ENCODE assay signal across 22 cellular contexts in the genomic region with DNA sequence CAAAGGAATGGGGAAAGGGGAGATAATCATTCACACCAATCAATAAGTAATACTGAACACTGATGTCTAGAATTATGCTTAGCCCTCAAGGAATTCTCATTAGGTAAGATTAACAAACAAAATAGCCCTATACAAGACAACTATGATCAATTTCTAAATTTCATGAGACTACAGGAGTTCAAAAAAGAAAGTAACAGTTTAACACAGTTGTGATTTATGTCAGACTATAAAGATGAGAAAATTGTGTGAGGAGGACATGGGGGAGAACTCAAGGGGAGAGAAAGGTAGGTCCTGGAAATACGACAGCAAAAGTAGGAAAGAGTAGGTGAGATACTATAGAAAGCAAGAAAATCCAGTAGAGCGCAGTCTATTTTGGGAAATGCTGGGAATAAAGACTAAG. TPM values are rescaled to one million over a fixed set of nuclear protein-coding genes. Genes with fewer than 3 reads are reported as not detected.
DNase-seq lines count a peak whose midpoint lies in the region; ATAC-seq and TF ChIP-seq lines count a peak whose summit lies in the region.
"Had no signal": no experiment of that assay in that cellular context is flagged by ENCODE, and none has a peak within 500 bp of the region (broad histone marks: within the 10 kb centered on the region; RNA-seq: fewer than 3 reads in every experiment).

No MANE protein-coding gene starts in this region.

- H3K27ac Mint-ChIP-seq in activated naive CD4-positive, alpha-beta T cell treated with anti-CD3 and anti-CD28 coated beads, Interleukin-2, amount 50 U/mL, for 24 hours = peak overlapping the region; percentile 18
- no peak overlapping the region for H3K27ac Mint-ChIP-seq in activated naive CD4-positive, alpha-beta T cell treated with anti-CD3 and anti-CD28 coated beads, Interleukin-2, amount 50 U/mL, for 72 hours
- H3K27ac Mint-ChIP-seq in T-helper 17 cell = peak overlapping the region; percentile 81
- H3K27ac Mint-ChIP-seq in memory B cell = peak overlapping the region; percentile 4
- H3K27ac Mint-ChIP-seq: GM23338 had no signal

- no peak for ATAC-seq in activated naive CD4-positive, alpha-beta T cell treated with anti-CD3 and anti-CD28 coated beads, Interleukin-2, amount 50 U/mL, for 72 hours
- ATAC-seq in T-helper 17 cell (no peak), memory B cell (ENCODE audit: low read depth) (no peak), HG02610 (IDR thresholded peaks at IDR 0.05; ENCODE audit: unreplicated experiment) (no peak)
- ATAC-seq: GM12878, GM23338, Panc1 had no signal

- H3K4me3 Mint-ChIP-seq in activated naive CD4-positive, alpha-beta T cell treated with anti-CD3 and anti-CD28 coated beads, Interleukin-2, amount 50 U/mL, for 24 hours = no peak overlapping the region
- H3K4me3 Mint-ChIP-seq in T-helper 17 cell (no peak overlapping the region), memory B cell (no peak overlapping the region)
- H3K4me3 Mint-ChIP-seq: GM23338 had no signal

- intact Hi-C loops in left ventricle myocardium inferior (cut with micrococcal nuclease) = no loop called here

- no peaks in the 10 kb centered on the region for H3K9me3 ChIP-seq in T-helper 17 cell (ENCODE audit: control insufficient read depth, low read length, poor library complexity, severe bottlenecking)
- H3K9me3 ChIP-seq in left ventricle myocardium inferior (replicated peaks) = no peaks in the 10 kb centered on the region
- H3K9me3 ChIP-seq: Caco-2 had no signal

- H3K36me3 ChIP-seq in left ventricle myocardium inferior = no peaks in the 10 kb centered on the region
- H3K36me3 ChIP-seq: HAP-1 had no signal

- H3K4me1 Mint-ChIP-seq in activated naive CD4-positive, alpha-beta T cell treated with anti-CD3 and anti-CD28 coated beads, Interleukin-2, amount 50 U/mL, for 24 hours = peaks cover 79% of the 10 kb centered on the region
- H3K4me1 Mint-ChIP-seq in T-helper 17 cell = peaks cover 40% of the 10 kb centered on the region
- peaks cover 48% of the 10 kb centered on the region for H3K4me1 Mint-ChIP-seq in memory B cell

- peaks cover 51% of the 10 kb centered on the region for H3K4me1 ChIP-seq in left ventricle myocardium inferior
- H3K4me1 ChIP-seq: Caco-2 had no signal

- H3K27ac ChIP-seq in left ventricle myocardium inferior (replicated peaks) = no peak overlapping the region

- H3K4me3 ChIP-seq in left ventricle myocardium inferior = no peak overlapping the region
- H3K4me3 ChIP-seq: GM12878, GM23338, HAP-1 had no signal

- peaks cover 5% of the 10 kb centered on the region for H3K9me3 Mint-ChIP-seq in activated naive CD4-positive, alpha-beta T cell treated with anti-CD3 and anti-CD28 coated beads, Interleukin-2, amount 50 U/mL, for 24 hours
- peaks cover 6 to 7% of the 10 kb centered on the region in 2 donors for H3K9me3 Mint-ChIP-seq in activated naive CD4-positive, alpha-beta T cell treated with anti-CD3 and anti-CD28 coated beads, Interleukin-2, amount 50 U/mL, for 72 hours
- peaks cover 4% of the 10 kb centered on the region for H3K9me3 Mint-ChIP-seq in memory B cell
- H3K9me3 Mint-ChIP-seq: GM23338 had no signal

- H3K36me3 Mint-ChIP-seq in activated naive CD4-positive, alpha-beta T cell treated with anti-CD3 and anti-CD28 coated beads, Interleukin-2, amount 50 U/mL, for 24 hours = peaks cover 19% of the 10 kb centered on the region
- H3K36me3 Mint-ChIP-seq in activated naive CD4-positive, alpha-beta T cell treated with anti-CD3 and anti-CD28 coated beads, Interleukin-2, amount 50 U/mL, for 72 hours = peaks cover 6 to 28% of the 10 kb centered on the region in 2 donors
- H3K36me3 Mint-ChIP-seq in T-helper 17 cell (ENCODE audit: low read depth) = peaks cover 2% of the 10 kb centered on the region
- peaks cover 6% of the 10 kb centered on the region for H3K36me3 Mint-ChIP-seq in memory B cell

- no peaks in the 10 kb centered on the region for H3K27me3 Mint-ChIP-seq in activated naive CD4-positive, alpha-beta T cell treated with anti-CD3 and anti-CD28 coated beads, Interleukin-2, amount 50 U/mL, for 24 hours
- H3K27me3 Mint-ChIP-seq in T-helper 17 cell (no peaks in the 10 kb centered on the region), memory B cell (no peaks in the 10 kb centered on the region)

- DNase-seq in activated naive CD4-positive, alpha-beta T cell treated with anti-CD3 and anti-CD28 coated beads, Interleukin-2, amount 50 U/mL, for 72 hours (ENCODE audit: low spot score in 2 of 2) = no peak
- DNase-seq in T-helper 17 cell (no peak), memory B cell (ENCODE audit: low spot score in 2 of 2) (no peak), left ventricle myocardium inferior (no peak), NCI-H2107 (lab: John Stamatoyannopoulos, UW) (no peak)
- DNase-seq: 8988T, C1 segment of cervical spinal cord, Caco-2, DND-41, KBM-7, NCI-H1092 treated with DMSO at 0.1 percent for 48 hours, NCI-H1436 treated with DMSO at 0.1 percent for 48 hours, NCI-H1930, NCI-H345, NCI-H524 treated with DMSO at 0.1 percent for 48 hours, SIG-M5 had no signal

- TF ChIP-seq CTCF in left ventricle myocardium inferior (IDR thresholded peaks at IDR 0.05; ENCODE audit: borderline replicate concordance) = no peak

- H3K27me3 ChIP-seq in left ventricle myocardium inferior (ENCODE audit: low read depth) = no peaks in the 10 kb centered on the region

RNA-seq across cellular contexts. Expression of a gene that starts 14.9 kb away (rescaled TPM):
- total RNA-seq in activated naive CD4-positive, alpha-beta T cell treated with anti-CD3 and anti-CD28 coated beads, Interleukin-2, amount 50 U/mL, for 72 hours = 10 to 100 TPM; 59.4 to 63.4 TPM
- 100 to 1,000 TPM; 109 to 114 TPM for total RNA-seq in T-helper 17 cell
- total RNA-seq in left ventricle myocardium inferior = 34.9 TPM

Comparison
In these comparisons a context has a peak if more than half of its experiments do, and no peak if none do; other contexts are left out.
1. H3K27ac Mint-ChIP-seq: peak in activated naive CD4-positive, alpha-beta T cell treated with anti-CD3 and anti-CD28 coated beads, Interleukin-2, amount 50 U/mL, for 24 hours (single experiment), T-helper 17 cell (single experiment) and memory B cell (single experiment); none in activated naive CD4-positive, alpha-beta T cell treated with anti-CD3 and anti-CD28 coated beads, Interleukin-2, amount 50 U/mL, for 72 hours (0 of 2).